Comparison of ENCODE assay signal across 19 cellular contexts in the genomic region with DNA sequence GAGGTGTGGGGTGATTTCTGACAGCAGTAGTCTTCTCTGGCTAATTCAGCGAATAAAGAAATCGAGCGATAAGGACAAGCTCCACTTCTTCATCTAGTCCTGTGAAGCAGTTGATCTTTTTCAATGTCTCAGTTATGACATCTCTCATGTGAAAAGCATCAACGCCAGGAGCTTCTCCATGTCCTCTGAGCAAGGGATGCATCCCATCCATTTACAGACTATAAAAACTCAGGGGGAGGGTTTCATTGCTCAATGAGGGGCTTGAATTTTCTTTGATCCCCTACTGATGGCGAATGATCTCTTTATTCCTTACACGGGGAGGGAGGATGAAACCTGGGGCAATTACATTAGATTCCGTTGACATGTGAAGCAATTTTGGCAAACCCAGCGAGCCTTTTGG.
DNase-seq lines count a peak whose midpoint lies in the region; ATAC-seq and TF ChIP-seq lines count a peak whose summit lies in the region.
"Had no signal": no experiment of that assay in that cellular context is flagged by ENCODE, and none has a peak within 500 bp of the region (broad histone marks: within the 10 kb centered on the region; RNA-seq: fewer than 3 reads in every experiment).

No MANE protein-coding gene starts in this region.

- H3K27ac ChIP-seq in SK-N-SH (ENCODE audit: low read depth in 2 of 2, low read length in 1 of 2) (no peak overlapping the region), esophagus muscularis mucosa (replicated peaks in 1 of 4) (no peak overlapping the region), lower lobe of right lung (no peak overlapping the region), upper lobe of right lung (no peak overlapping the region)
- H3K27ac ChIP-seq: 22Rv1; A549; BLaER1 treated with 17β-estradiol and CSF1 and Interleukin-3, amounts not matched to agents 10 nM and 100 nM; C4-2B had no signal

- DNase-seq in SK-N-SH (no peak), esophagus muscularis mucosa (ENCODE audit: extremely low spot score) (peak; percentile 88), lower lobe of right lung (no peak), upper lobe of right lung (no peak), germinal center (ENCODE audit: low spot score) (no peak), RPMI8226 (no peak)
- no peak for DNase-seq in activated CD4-positive, alpha-beta T cell treated with anti-CD3 and anti-CD28 coated beads, Interleukin-2, amount 50 U/mL, for 48 hours
- DNase-seq: AML-193; Caco-2; Calu3; CD4-positive, alpha-beta T cell; CD8-positive, alpha-beta T cell; DMS79 treated with DMSO at 0.1 percent for 48 hours; GF-D8 had no signal

- no peak overlapping the region for H3K4me2 ChIP-seq in SK-N-SH
- H3K4me2 ChIP-seq: A549; BLaER1 treated with 17β-estradiol and CSF1 and Interleukin-3, amounts not matched to agents 10 nM and 100 nM had no signal

- no peaks in the 10 kb centered on the region for H3K36me3 ChIP-seq in SK-N-SH (replicated peaks in 1 of 2; ENCODE audit: control insufficient read depth in 1 of 2, insufficient read depth in 2 of 2, low read length in 1 of 2)
- no peaks in the 10 kb centered on the region for H3K36me3 ChIP-seq in esophagus muscularis mucosa
- H3K36me3 ChIP-seq in lower lobe of right lung: no peaks in the 10 kb centered on the region
- no peaks in the 10 kb centered on the region for H3K36me3 ChIP-seq in upper lobe of right lung
- H3K36me3 ChIP-seq: BLaER1 treated with 17β-estradiol and CSF1 and Interleukin-3, amounts not matched to agents 10 nM and 100 nM had no signal

- no peaks in the 10 kb centered on the region for H3K9me3 ChIP-seq in SK-N-SH
- H3K9me3 ChIP-seq in esophagus muscularis mucosa: no peaks in the 10 kb centered on the region
- H3K9me3 ChIP-seq in lower lobe of right lung: no peaks in the 10 kb centered on the region
- no peaks in the 10 kb centered on the region for H3K9me3 ChIP-seq in upper lobe of right lung
- H3K9me3 ChIP-seq: A549, Caco-2 had no signal

- WGBS in SK-N-SH (ENCODE audit: low lambda C conversion rate): 57% methylated on average over 8 of the region's 8 CpGs
- 59% methylated on average over 8 of the region's 8 CpGs for WGBS in esophagus muscularis mucosa

- H3F3A ChIP-seq in SK-N-SH (replicated peaks; ENCODE audit: insufficient read depth): no peaks in the 10 kb centered on the region

- no peak overlapping the region for H2AFZ ChIP-seq in SK-N-SH (ENCODE audit: low read depth)

- no peak for TF ChIP-seq POLR2A in esophagus muscularis mucosa (IDR thresholded peaks at IDR 0.05; ENCODE audit: low read depth)

- no peaks in the 10 kb centered on the region for H4K20me1 ChIP-seq in SK-N-SH (ENCODE audit: insufficient read depth)
- H4K20me1 ChIP-seq: BLaER1 treated with 17β-estradiol and CSF1 and Interleukin-3, amounts not matched to agents 10 nM and 100 nM had no signal

- H3K4me1 ChIP-seq in SK-N-SH (ENCODE audit: control insufficient read depth in 1 of 2, insufficient read depth in 2 of 2, low read depth in 1 of 2, low read length in 1 of 2) (no peaks in the 10 kb centered on the region), esophagus muscularis mucosa (peaks cover 0 to 12% (median 8%) of the 10 kb centered on the region in 4 donors), lower lobe of right lung (no peaks in the 10 kb centered on the region), upper lobe of right lung (peaks cover 5% of the 10 kb centered on the region)
- H3K4me1 ChIP-seq: A549, Caco-2 had no signal

- no peaks in the 10 kb centered on the region for H3K9me2 ChIP-seq in SK-N-SH

- CTCF ChIA-PET in SK-N-SH (lab: Yijun Ruan, JAX): interaction anchor here (0.7 to 1.5 kb wide), 2 partner anchors 108 to 386 kb away, joined by 3 read pairs; no protein-coding TSS in a partner anchor

- intact Hi-C loops in esophagus muscularis mucosa (cut with DNase I) (no loop called here), lower lobe of right lung (cut with DNase I) (no loop called here), upper lobe of right lung (cut with DNase I) (no loop called here)

- POLR2A ChIA-PET in SK-N-SH (lab: Yijun Ruan, JAX): no interaction called here

- no peak for TF ChIP-seq EP300 in SK-N-SH (IDR thresholded peaks at IDR 0.05; ENCODE audit: borderline replicate concordance in 1 of 2, low read depth in 1 of 2, low read length in 1 of 2)
- TF ChIP-seq EP300 in esophagus muscularis mucosa (IDR thresholded peaks at IDR 0.05): no peak

- no peak overlapping the region for H3K9ac ChIP-seq in SK-N-SH
- H3K9ac ChIP-seq: BLaER1 treated with 17β-estradiol and CSF1 and Interleukin-3, amounts not matched to agents 10 nM and 100 nM had no signal

- H3K27me3 ChIP-seq in SK-N-SH (ENCODE audit: insufficient read depth) (no peaks in the 10 kb centered on the region), esophagus muscularis mucosa (no peaks in the 10 kb centered on the region), lower lobe of right lung (ENCODE audit: low read depth) (no peaks in the 10 kb centered on the region), upper lobe of right lung (no peaks in the 10 kb centered on the region)
- H3K27me3 ChIP-seq: BLaER1 treated with 17β-estradiol and CSF1 and Interleukin-3, amounts not matched to agents 10 nM and 100 nM had no signal

- no peaks in the 10 kb centered on the region for H3K79me2 ChIP-seq in SK-N-SH (ENCODE audit: insufficient read depth)

- peak; percentile 35; the same call in 2 of the 3 replicates for ATAC-seq in SK-N-SH treated with all-trans-retinoic acid at 6 μM for 48 hours
- ATAC-seq in lower lobe of right lung: peak; percentile 69 to 71
- peak; percentile 50 for ATAC-seq in upper lobe of right lung
- ATAC-seq: A549; CD8-positive, alpha-beta T cell had no signal

- TF ChIP-seq CTCF in SK-N-SH (IDR thresholded peaks at IDR 0.05): no peak
- no peak for TF ChIP-seq CTCF in esophagus muscularis mucosa (IDR thresholded peaks at IDR 0.05)
- no peak for TF ChIP-seq CTCF in lower lobe of right lung (IDR thresholded peaks at IDR 0.05)
- TF ChIP-seq CTCF in upper lobe of right lung (IDR thresholded peaks at IDR 0.05): no peak

- no peak for TF ChIP-seq RAD21 in SK-N-SH (IDR thresholded peaks at IDR 0.05; ENCODE audit: low read length)

- H3K4me3 ChIP-seq in SK-N-SH (ENCODE audit: low read depth in 2 of 2, low read length in 1 of 2) (no peak overlapping the region), esophagus muscularis mucosa (no peak overlapping the region), lower lobe of right lung (no peak overlapping the region), upper lobe of right lung (no peak overlapping the region)
- H3K4me3 ChIP-seq: A549; BLaER1 treated with 17β-estradiol and CSF1 and Interleukin-3, amounts not matched to agents 10 nM and 100 nM had no signal

TF ChIP-seq in SK-N-SH treated with all-trans-retinoic acid at 6 μM for 48 hours, 23 proteins besides CTCF, POLR2A, EP300 and RAD21 (continues in another document):
- TF ChIP-seq OSR1 (CRISPR knock-in tag; IDR thresholded peaks at IDR 0.05) (no peak), ZNF70 (CRISPR knock-in tag; IDR thresholded peaks at IDR 0.05) (no peak), POU6F1 (CRISPR knock-in tag; IDR thresholded peaks at IDR 0.05; ENCODE audit: borderline replicate concordance, low read depth) (no peak), TCF4 (CRISPR knock-in tag; IDR thresholded peaks at IDR 0.05; ENCODE audit: borderline replicate concordance) (no peak), TOX (CRISPR knock-in tag; IDR thresholded peaks at IDR 0.05; ENCODE audit: borderline replicate concordance) (no peak)

TF ChIP-seq in SK-N-SH, 30 proteins besides CTCF, POLR2A, EP300 and RAD21 (continues in another document):
- TF ChIP-seq ELF1 (IDR thresholded peaks at IDR 0.05): no peak
- no peak for TF ChIP-seq NFIC (IDR thresholded peaks at IDR 0.05; ENCODE audit: borderline replicate concordance)
- no peak for TF ChIP-seq FOSL2 (IDR thresholded peaks at IDR 0.05; ENCODE audit: borderline replicate concordance, low read depth)
- TF ChIP-seq MEF2A (IDR thresholded peaks at IDR 0.05; ENCODE audit: borderline replicate concordance, low read depth): no peak
- TF ChIP-seq FOXM1 (IDR thresholded peaks at IDR 0.05; ENCODE audit: low read depth): no peak
- no peak for TF ChIP-seq GABPA (IDR thresholded peaks at IDR 0.05; ENCODE audit: low read depth)
- TF ChIP-seq FOXJ3 (CRISPR knock-in tag; IDR thresholded peaks at IDR 0.05): no peak
- TF ChIP-seq, protein P1, sequence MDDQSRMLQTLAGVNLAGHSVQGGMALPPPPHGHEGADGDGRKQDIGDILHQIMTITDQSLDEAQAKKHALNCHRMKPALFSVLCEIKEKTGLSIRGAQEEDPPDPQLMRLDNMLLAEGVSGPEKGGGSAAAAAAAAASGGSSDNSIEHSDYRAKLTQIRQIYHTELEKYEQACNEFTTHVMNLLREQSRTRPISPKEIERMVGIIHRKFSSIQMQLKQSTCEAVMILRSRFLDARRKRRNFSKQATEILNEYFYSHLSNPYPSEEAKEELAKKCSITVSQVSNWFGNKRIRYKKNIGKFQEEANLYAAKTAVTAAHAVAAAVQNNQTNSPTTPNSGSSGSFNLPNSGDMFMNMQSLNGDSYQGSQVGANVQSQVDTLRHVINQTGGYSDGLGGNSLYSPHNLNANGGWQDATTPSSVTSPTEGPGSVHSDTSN (IDR thresholded peaks at IDR 0.05): no peak
- no peak for TF ChIP-seq JUND (IDR thresholded peaks at IDR 0.05)
- no peak for TF ChIP-seq IRF3 (IDR thresholded peaks at IDR 0.05; ENCODE audit: low read depth, low read length)
- no peak for TF ChIP-seq YY1 (IDR thresholded peaks at IDR 0.05; ENCODE audit: low read depth)
- TF ChIP-seq SMC3 (IDR thresholded peaks at IDR 0.05; ENCODE audit: low read depth, low read length): no peak
- no peak for TF ChIP-seq POLR2AphosphoS5 (IDR thresholded peaks at IDR 0.05; ENCODE audit: low read depth, low read length)
- no peak for TF ChIP-seq EZH2phosphoT487 (IDR thresholded peaks at IDR 0.05; ENCODE audit: borderline replicate concordance, low read depth)
- TF ChIP-seq RXRA (IDR thresholded peaks at IDR 0.05; ENCODE audit: borderline replicate concordance, low read depth): no peak
- TF ChIP-seq TAF1 (IDR thresholded peaks at IDR 0.05; ENCODE audit: borderline replicate concordance, low read depth, low read length): no peak
